In the genomic region with DNA sequence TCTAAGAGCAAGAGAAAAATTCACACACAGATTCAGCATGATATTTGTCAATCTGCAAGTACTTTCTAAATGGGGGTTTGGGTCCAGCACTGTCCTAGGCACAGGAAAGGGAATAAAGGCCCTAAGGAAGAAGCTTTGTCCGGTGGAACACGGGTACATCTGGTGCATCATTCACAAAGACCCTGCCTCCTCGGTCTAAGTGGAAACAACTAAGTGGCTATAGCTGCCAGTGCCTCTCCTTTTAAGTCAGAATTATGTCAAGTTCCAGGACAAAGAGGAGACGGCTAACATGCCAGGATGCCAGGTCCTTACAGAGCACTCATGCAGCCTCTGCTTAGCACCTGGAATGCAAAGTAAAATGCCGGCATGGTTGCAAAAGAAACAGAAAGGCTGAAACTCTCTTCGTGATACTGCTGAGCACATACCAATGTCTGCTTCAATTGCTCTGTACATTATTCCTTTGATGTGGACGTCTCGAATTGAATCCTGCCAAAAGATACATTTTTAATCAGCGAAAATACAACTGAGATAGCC, we compare ENCODE assay signal across 22 cellular contexts.
"Had no signal": no experiment of that assay in that cellular context is flagged by ENCODE, and none has a peak within 500 bp of the region (broad histone marks: within the 10 kb centered on the region; RNA-seq: fewer than 3 reads in every experiment).

No MANE protein-coding gene starts in this region.

- H3K9me3 ChIP-seq: SK-N-SH had no signal

- H3K27me3 Mint-ChIP-seq: IgD-negative memory B cell had no signal

- H3K9me2 ChIP-seq: SK-N-SH had no signal

- H3K27ac ChIP-seq: RWPE1 had no signal

- ATAC-seq: Panc1 had no signal

- DNase-seq: KBM-7, MV-4-11, NCI-H1048, NCI-H1105, NCI-H1417, NCI-H1436 treated with DMSO at 0.1 percent for 48 hours, NCI-H1694, NCI-H187 treated with DMSO at 0.1 percent for 48 hours, NCI-H2029 treated with DMSO at 0.1 percent for 48 hours, NCI-H2107, NCI-H226, NCI-H446, NCI-H510A, NCI-H524 treated with DMSO at 0.1 percent for 48 hours, NCI-H69, NCI-H774, SHP77, SK-N-SH, SW 1271 had no signal

- H3K4me3 Mint-ChIP-seq: IgD-negative memory B cell had no signal

- H3K4me2 ChIP-seq: SK-N-SH had no signal

- H3K9me3 Mint-ChIP-seq: IgD-negative memory B cell had no signal

- H3K27ac Mint-ChIP-seq: IgD-negative memory B cell had no signal
